ENCODE assay signal across 11 cellular contexts in the genomic region with DNA sequence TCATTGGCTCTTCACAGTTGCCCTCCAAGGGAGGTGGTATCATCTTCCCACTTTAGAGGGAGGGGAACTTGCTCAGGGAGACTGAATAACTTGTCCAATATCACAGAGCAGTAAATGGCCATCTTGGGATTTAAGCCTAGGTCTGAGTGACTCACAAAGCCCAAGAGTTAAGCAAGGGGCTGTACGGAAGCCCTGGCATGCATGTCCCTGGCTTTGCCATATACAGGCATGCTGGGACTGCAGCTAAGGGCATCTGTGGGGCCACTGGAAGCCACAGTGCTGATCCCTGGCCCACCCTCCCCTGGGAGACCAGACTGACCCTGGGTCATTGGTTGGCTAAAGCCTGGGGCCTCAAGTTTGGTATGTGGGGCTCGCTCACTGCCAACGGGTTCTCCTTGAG. TPM values are rescaled to one million over a fixed set of nuclear protein-coding genes. Genes with fewer than 3 reads are reported as not detected.
DNase-seq lines count a peak whose midpoint lies in the region; ATAC-seq and TF ChIP-seq lines count a peak whose summit lies in the region.
"Had no signal": no experiment of that assay in that cellular context is flagged by ENCODE, and none has a peak within 500 bp of the region (broad histone marks: within the 10 kb centered on the region; RNA-seq: fewer than 3 reads in every experiment).

No MANE protein-coding gene starts in this region.

- H3K27me3 Mint-ChIP-seq in naive thymus-derived CD8-positive, alpha-beta T cell = no peaks in the 10 kb centered on the region

- H3K4me3 ChIP-seq in AG09309 (ENCODE audit: control insufficient read depth, low read depth, low read length) (no peak overlapping the region), NB4 (ENCODE audit: low read depth, low read length) (peak overlapping the region; percentile 62), choroid plexus epithelial cell (ENCODE audit: low read depth, low read length) (no peak overlapping the region)

- peaks cover 36 to 90% (median 74%) of the 10 kb centered on the region in 4 donors for H3K4me1 Mint-ChIP-seq in naive thymus-derived CD8-positive, alpha-beta T cell

- H3K4me3 Mint-ChIP-seq in naive thymus-derived CD8-positive, alpha-beta T cell = peak overlapping the region; percentile 82 to 99 (median 94)

- POLR2A ChIA-PET in naive thymus-derived CD8-positive, alpha-beta T cell (lab: Charles Lee) = interaction anchor here (0.6 to 25.4 kb wide), 5 partner anchors 9 to 137 kb away, joined by 3 to 1679 read pairs (median 107); a partner anchor contains a TSS

- DNase-seq in AG09309 (ENCODE audit: low read depth) = peak; percentile 27
- peak; percentile 87 for DNase-seq in NB4 (ENCODE audit: low read depth)
- peak; percentile 68 for DNase-seq in choroid plexus epithelial cell (ENCODE audit: low read depth)
- DNase-seq in naive thymus-derived CD8-positive, alpha-beta T cell = no peak
- DNase-seq in cortex of kidney (lab: John Stamatoyannopoulos, UW) = no peak
- DNase-seq in AG20443 (ENCODE audit: low spot score) = no peak
- DNase-seq: SK-N-SH had no signal

- no peak for ATAC-seq in naive thymus-derived CD8-positive, alpha-beta T cell
- ATAC-seq in HG03097 (IDR thresholded peaks at IDR 0.05; ENCODE audit: low FRiP score, unreplicated experiment) = no peak
- no peak for ATAC-seq in GM18511 (IDR thresholded peaks at IDR 0.05; ENCODE audit: unreplicated experiment)

- H3K9me3 Mint-ChIP-seq in naive thymus-derived CD8-positive, alpha-beta T cell = no peaks in the 10 kb centered on the region

- H3K36me3 Mint-ChIP-seq in naive thymus-derived CD8-positive, alpha-beta T cell = peaks cover 0 to 44% (median 14%) of the 10 kb centered on the region in 3 donors

- TF ChIP-seq POLR2A in NB4 (IDR thresholded peaks at IDR 0.05; ENCODE audit: extremely low read depth, insufficient read length) = no peak

- TF ChIP-seq CTCF in AG09309 (IDR thresholded peaks at IDR 0.05; ENCODE audit: control insufficient read depth, insufficient read depth, low read depth, low read length, missing control alignments) = no peak
- TF ChIP-seq CTCF in NB4 (IDR thresholded peaks at IDR 0.05; ENCODE audit: low read depth, low read length) = no peak
- no peak for TF ChIP-seq CTCF in choroid plexus epithelial cell (conservative IDR thresholded peaks at IDR 0.05; ENCODE audit: low read depth, low read length)

- peak overlapping the region; percentile 90 to 98 (median 95) for H3K27ac Mint-ChIP-seq in naive thymus-derived CD8-positive, alpha-beta T cell

RNA-seq across cellular contexts. Expression of a gene that starts 3.1 kb away (rescaled TPM):
- total RNA-seq in naive thymus-derived CD8-positive, alpha-beta T cell = 100 to 1,000 TPM; 102 to 114 TPM
- polyA plus RNA-seq in naive thymus-derived CD8-positive, alpha-beta T cell = 100 to 1,000 TPM; 211 to 343 (median 262) TPM

RNA-seq across cellular contexts. Expression of a gene that starts 50.7 kb away (rescaled TPM):
- total RNA-seq in naive thymus-derived CD8-positive, alpha-beta T cell = under 1 TPM; 0.21 to 0.25 TPM
- under 1 TPM in 1 of 3 donors, not detected in 2; 0.10 TPM for polyA plus RNA-seq in naive thymus-derived CD8-positive, alpha-beta T cell
- total RNA-seq: dermis microvascular lymphatic vessel endothelial cell, osteocyte had no signal
- polyA plus RNA-seq: SK-N-SH had no signal

Comparison
In these comparisons a context has a peak if more than half of its experiments do, and no peak if none do; other contexts are left out.
1. DNase-seq: peak in AG09309 (single experiment), NB4 (single experiment) and choroid plexus epithelial cell (single experiment); none in naive thymus-derived CD8-positive, alpha-beta T cell (0 of 10), cortex of kidney (single experiment) and AG20443 (single experiment).